In genomic region chr4:57190651-57191481, GRCh38 we compare ENCODE assay signal across 8 cellular contexts.
DNase-seq lines count a peak whose midpoint lies in the region; ATAC-seq and TF ChIP-seq lines count a peak whose summit lies in the region.

No MANE protein-coding gene starts in this region.

- no peaks in the 10 kb centered on the region for H3K9me3 ChIP-seq in heart right ventricle

- intact Hi-C loops in heart right ventricle (cut with DNase I), result no loop called here
- intact Hi-C loops in sciatic nerve (cut with DNase I), result no loop called here

- WGBS in heart right ventricle, 2 donors, result 70 to 75% methylated on average over 11 of the region's 11 CpGs

- no peak overlapping the region for H3K27ac Mint-ChIP-seq in activated CD8-positive, alpha-beta memory T cell treated with anti-CD3 and anti-CD28 coated beads, Interleukin-2, amount 10 ng/mL, durations not matched to agents 7 days and 5 days

- CTCF ChIA-PET in activated CD8-positive, alpha-beta memory T cell treated with anti-CD3 and anti-CD28 coated beads, Interleukin-2, amount 10 ng/mL, durations not matched to agents 7 days and 5 days (lab: Charles Lee), result interaction anchor here (1.3 to 3.2 kb wide), 2 partner anchors 26 to 27 kb away, joined by 4 to 16 read pairs; no protein-coding TSS in a partner anchor

- peaks cover 23% of the 10 kb centered on the region for H3K27me3 Mint-ChIP-seq in activated CD8-positive, alpha-beta memory T cell treated with anti-CD3 and anti-CD28 coated beads, Interleukin-2, amount 10 ng/mL, durations not matched to agents 7 days and 5 days

- no peak overlapping the region for H3K4me3 ChIP-seq in heart right ventricle

- DNase-seq in A172 (ENCODE audit: low spot score) (peak; percentile 16), SKM-1 (lab: John Stamatoyannopoulos, UW; ENCODE audit: unreplicated experiment) (peak; percentile 28), heart right ventricle (no peak), sciatic nerve (ENCODE audit: low spot score) (no peak), NK-92 (lab: John Stamatoyannopoulos, UW; ENCODE audit: unreplicated experiment) (no peak)
- DNase-seq in activated CD8-positive, alpha-beta memory T cell treated with anti-CD3 and anti-CD28 coated beads, Interleukin-2, amount 10 ng/mL, durations not matched to agents 7 days and 5 days, result no peak

- H3K36me3 Mint-ChIP-seq in activated CD8-positive, alpha-beta memory T cell treated with anti-CD3 and anti-CD28 coated beads, Interleukin-2, amount 10 ng/mL, durations not matched to agents 7 days and 5 days, result peaks cover 1% of the 10 kb centered on the region

- H3K27ac ChIP-seq in heart right ventricle, result no peak overlapping the region

- no peaks in the 10 kb centered on the region for H3K9me3 Mint-ChIP-seq in activated CD8-positive, alpha-beta memory T cell treated with anti-CD3 and anti-CD28 coated beads, Interleukin-2, amount 10 ng/mL, durations not matched to agents 7 days and 5 days (ENCODE audit: low read depth)

- peak; percentile 62 for ATAC-seq in HG03159 (IDR thresholded peaks at IDR 0.05; ENCODE audit: unreplicated experiment)
- ATAC-seq in heart right ventricle, result peak in 1 of 8 donors; percentile 35
- ATAC-seq in sciatic nerve, result no peak
- no peak for ATAC-seq in activated CD8-positive, alpha-beta memory T cell treated with anti-CD3 and anti-CD28 coated beads, Interleukin-2, amount 10 ng/mL, durations not matched to agents 7 days and 5 days

- H3K4me1 Mint-ChIP-seq in activated CD8-positive, alpha-beta memory T cell treated with anti-CD3 and anti-CD28 coated beads, Interleukin-2, amount 10 ng/mL, durations not matched to agents 7 days and 5 days, result no peaks in the 10 kb centered on the region

- no peaks in the 10 kb centered on the region for H3K4me1 ChIP-seq in heart right ventricle

- peak; percentile 88 for TF ChIP-seq CTCF in GM12872 (IDR thresholded peaks at IDR 0.05; ENCODE audit: insufficient read depth, low read depth, low read length)
- TF ChIP-seq CTCF in heart right ventricle (IDR thresholded peaks at IDR 0.05), result peak; percentile 9 to 71 (median 57)

- H3K4me3 Mint-ChIP-seq in activated CD8-positive, alpha-beta memory T cell treated with anti-CD3 and anti-CD28 coated beads, Interleukin-2, amount 10 ng/mL, durations not matched to agents 7 days and 5 days, result no peak overlapping the region

- no peaks in the 10 kb centered on the region for H3K36me3 ChIP-seq in heart right ventricle

- peaks cover 0 to 23% (median 12%) of the 10 kb centered on the region in 7 donors for H3K27me3 ChIP-seq in heart right ventricle

Comparison
In these comparisons a context has a peak if more than half of its experiments do, and no peak if none do; other contexts are left out.
1. DNase-seq: peak in A172 (single experiment) and SKM-1 (single experiment); none in heart right ventricle (0 of 2), sciatic nerve (single experiment), NK-92 (single experiment) and activated CD8-positive, alpha-beta memory T cell treated with anti-CD3 and anti-CD28 coated beads, Interleukin-2, amount 10 ng/mL, durations not matched to agents 7 days and 5 days (single experiment).